Comparison of ENCODE assay signal across 1 cellular context in genomic region chr5:4440536-4440935, GRCh38.
TF ChIP-seq lines count a peak whose summit lies in the region.

No MANE protein-coding gene starts in this region.

TF ChIP-seq in K562, 482 proteins besides CTCF, POLR2A, EP300 and RAD21:
- TF ChIP-seq HMBOX1 (IDR thresholded peaks at IDR 0.05) = no peak
- TF ChIP-seq ZNF707 (CRISPR knock-in tag; conservative IDR thresholded peaks at IDR 0.05) = no peak
- TF ChIP-seq XRCC4 (IDR thresholded peaks at IDR 0.05; ENCODE audit: extremely low read depth, insufficient read depth, insufficient read length) = no peak
- no peak for TF ChIP-seq TRIM24 (IDR thresholded peaks at IDR 0.05)
- TF ChIP-seq CBX1 (IDR thresholded peaks at IDR 0.05; ENCODE audit: low read depth) = no peak
- no peak for TF ChIP-seq ZNF407 (IDR thresholded peaks at IDR 0.05; ENCODE audit: low read depth)
- TF ChIP-seq FOXJ3 (CRISPR knock-in tag; IDR thresholded peaks at IDR 0.05) = no peak
- TF ChIP-seq MAFF (IDR thresholded peaks at IDR 0.05; ENCODE audit: low read length) = peak; percentile 56
- peak; percentile 33; the same call in 1 of the 2 replicates for TF ChIP-seq ZNF316 (IDR thresholded peaks at IDR 0.05)
